Comparison of ENCODE assay signal across 7 cellular contexts in the genomic region with DNA sequence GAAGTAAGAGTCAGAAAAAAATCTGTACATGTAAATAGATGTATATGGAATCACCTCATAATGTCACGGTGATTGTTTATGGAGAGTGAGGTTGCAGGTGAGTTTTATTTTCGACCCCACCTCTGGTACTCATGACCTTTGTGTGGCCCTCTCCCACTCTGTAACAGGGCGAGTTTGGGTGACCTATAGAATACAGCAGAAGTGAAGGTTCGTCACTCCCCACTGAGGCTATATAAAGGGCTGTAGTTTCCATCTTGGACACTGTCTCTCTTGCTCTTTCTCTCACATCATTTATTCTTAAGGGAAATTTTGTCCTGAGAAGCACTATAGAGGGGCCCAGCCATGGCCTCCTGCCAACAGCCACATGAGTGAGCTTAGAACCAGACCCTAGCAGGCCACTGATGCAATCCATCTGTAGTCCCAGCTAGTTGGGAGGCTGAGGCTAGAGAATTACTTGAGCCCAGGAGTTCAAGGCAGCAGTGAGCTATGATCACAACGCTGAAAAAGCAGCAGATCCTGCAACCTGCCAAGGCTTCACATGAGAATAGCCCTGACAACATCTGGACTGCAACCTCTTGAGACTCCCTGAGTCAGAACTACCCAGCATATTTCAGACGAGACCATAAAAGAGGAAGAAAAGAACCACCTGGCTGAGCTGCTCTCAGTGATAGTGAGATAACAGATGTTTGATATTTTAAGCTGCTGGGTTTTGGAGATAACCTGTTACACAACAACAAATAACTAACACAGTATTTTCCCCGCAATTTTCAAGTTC.
A peak's percentile ranks its signal among the peaks of the same experiment; 100 is the strongest.
DNase-seq lines count a peak whose midpoint lies in the region; ATAC-seq lines count a peak whose summit lies in the region.

No MANE protein-coding gene starts in this region.

- no peak overlapping the region for H3K4me3 Mint-ChIP-seq in T-helper 17 cell

- ATAC-seq in GM19025 (IDR thresholded peaks at IDR 0.05; ENCODE audit: low read depth, unreplicated experiment) (peak; percentile 59), HG02763 (IDR thresholded peaks at IDR 0.05; ENCODE audit: unreplicated experiment) (peak; percentile 56), T-helper 17 cell (no peak)

- H3K27me3 Mint-ChIP-seq in T-helper 17 cell = no peaks in the 10 kb centered on the region

- no peaks in the 10 kb centered on the region for H3K36me3 Mint-ChIP-seq in T-helper 17 cell (ENCODE audit: low read depth)

- H3K27ac Mint-ChIP-seq in T-helper 17 cell = no peak overlapping the region

- peaks cover 5% of the 10 kb centered on the region for H3K4me1 Mint-ChIP-seq in T-helper 17 cell

- DNase-seq in NCI-H2171 treated with DMSO at 0.1 percent for 48 hours (lab: John Stamatoyannopoulos, UW) = peak; percentile 63
- peak; percentile 1 for DNase-seq in non-pigmented ciliary epithelial cell (ENCODE audit: low read depth)
- no peak for DNase-seq in stimulated activated CD4-positive, alpha-beta T cell treated with anti-CD3 and anti-CD28 coated beads, Interleukin-4, amount 100 ng/mL, for 4 hours
- DNase-seq in T-helper 17 cell = no peak
- DNase-seq in cerebellum (ENCODE audit: low spot score) = no peak

- H3K9me3 ChIP-seq in T-helper 17 cell (ENCODE audit: control insufficient read depth, low read length, poor library complexity, severe bottlenecking) = no peaks in the 10 kb centered on the region

Comparison
In these comparisons a context has a peak if more than half of its experiments do, and no peak if none do; other contexts are left out.
1. DNase-seq: peak in NCI-H2171 treated with DMSO at 0.1 percent for 48 hours (single experiment) and non-pigmented ciliary epithelial cell (single experiment); none in stimulated activated CD4-positive, alpha-beta T cell treated with anti-CD3 and anti-CD28 coated beads, Interleukin-4, amount 100 ng/mL, for 4 hours (0 of 2), T-helper 17 cell (0 of 3) and cerebellum (single experiment).